Comparison of ENCODE assay signal across 1 cellular context in genomic region chr1:15523104-15523921, GRCh38.
TF ChIP-seq lines count a peak whose summit lies in the region.

No MANE protein-coding gene starts in this region.

TF ChIP-seq in HEK293, 187 proteins besides CTCF, POLR2A, EP300 and RAD21 (continued from another document):
- TF ChIP-seq, protein P1, sequence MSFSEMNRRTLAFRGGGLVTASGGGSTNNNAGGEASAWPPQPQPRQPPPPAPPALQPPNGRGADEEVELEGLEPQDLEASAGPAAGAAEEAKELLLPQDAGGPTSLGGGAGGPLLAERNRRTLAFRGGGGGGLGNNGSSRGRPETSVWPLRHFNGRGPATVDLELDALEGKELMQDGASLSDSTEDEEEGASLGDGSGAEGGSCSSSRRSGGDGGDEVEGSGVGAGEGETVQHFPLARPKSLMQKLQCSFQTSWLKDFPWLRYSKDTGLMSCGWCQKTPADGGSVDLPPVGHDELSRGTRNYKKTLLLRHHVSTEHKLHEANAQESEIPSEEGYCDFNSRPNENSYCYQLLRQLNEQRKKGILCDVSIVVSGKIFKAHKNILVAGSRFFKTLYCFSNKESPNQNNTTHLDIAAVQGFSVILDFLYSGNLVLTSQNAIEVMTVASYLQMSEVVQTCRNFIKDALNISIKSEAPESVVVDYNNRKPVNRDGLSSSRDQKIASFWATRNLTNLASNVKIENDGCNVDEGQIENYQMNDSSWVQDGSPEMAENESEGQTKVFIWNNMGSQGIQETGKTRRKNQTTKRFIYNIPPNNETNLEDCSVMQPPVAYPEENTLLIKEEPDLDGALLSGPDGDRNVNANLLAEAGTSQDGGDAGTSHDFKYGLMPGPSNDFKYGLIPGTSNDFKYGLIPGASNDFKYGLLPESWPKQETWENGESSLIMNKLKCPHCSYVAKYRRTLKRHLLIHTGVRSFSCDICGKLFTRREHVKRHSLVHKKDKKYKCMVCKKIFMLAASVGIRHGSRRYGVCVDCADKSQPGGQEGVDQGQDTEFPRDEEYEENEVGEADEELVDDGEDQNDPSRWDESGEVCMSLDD (tag by site-specific recombination; IDR thresholded peaks at IDR 0.05) = no peak
- TF ChIP-seq ZNF747 (tag by site-specific recombination; IDR thresholded peaks at IDR 0.05) = no peak
- no peak for TF ChIP-seq KLF9 (tag by site-specific recombination; IDR thresholded peaks at IDR 0.05; ENCODE audit: low read depth)
